ENCODE assay signal across 9 cellular contexts in the genomic region with DNA sequence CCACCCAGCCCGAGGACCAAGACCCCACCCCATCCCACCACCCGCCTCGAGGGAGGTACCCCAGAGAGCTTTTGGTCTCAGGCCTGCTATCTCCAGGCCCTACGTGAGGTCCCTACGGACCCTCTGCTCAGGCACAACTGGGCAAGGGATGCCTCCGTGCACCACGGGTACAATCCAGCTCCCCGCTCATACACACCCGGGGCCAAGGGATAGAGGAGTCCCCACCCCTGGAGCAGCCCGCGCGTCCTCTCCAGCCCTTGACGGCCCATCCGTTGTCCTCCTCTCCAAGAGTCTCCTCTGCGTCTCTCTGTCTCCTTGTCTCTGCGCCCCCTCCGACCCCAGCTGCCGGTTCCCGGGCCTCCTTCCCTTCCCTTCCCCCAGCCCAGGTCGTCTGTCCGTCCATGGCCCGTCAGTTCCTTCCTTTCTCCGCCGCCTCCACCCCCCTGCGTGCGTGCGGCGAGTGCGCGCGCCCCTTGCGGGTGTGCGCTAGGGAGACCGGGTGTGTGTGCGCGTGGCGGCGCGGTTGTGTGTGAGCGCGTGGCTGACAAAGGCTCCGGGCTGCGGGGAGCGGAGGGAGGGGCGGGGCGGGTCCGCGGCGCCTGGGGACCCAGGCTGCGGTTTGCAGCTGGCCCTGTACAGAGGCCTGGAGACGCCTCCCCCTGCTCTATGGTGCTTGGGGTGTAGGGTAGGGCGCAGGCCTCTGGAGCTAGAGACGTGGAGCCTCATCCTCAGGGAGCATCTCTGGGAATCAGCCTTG. TPM values are rescaled to one million over a fixed set of nuclear protein-coding genes. Genes with fewer than 3 reads are reported as not detected.
DNase-seq lines count a peak whose midpoint lies in the region; ATAC-seq and TF ChIP-seq lines count a peak whose summit lies in the region.
"Had no signal": no experiment of that assay in that cellular context is flagged by ENCODE, and none has a peak within 500 bp of the region (broad histone marks: within the 10 kb centered on the region; RNA-seq: fewer than 3 reads in every experiment).

No MANE protein-coding gene starts in this region.

- peak overlapping the region; percentile 96 for H3K4me2 ChIP-seq in neural cell (ENCODE audit: low read length)

- DNase-seq in NCI-H1417 (lab: John Stamatoyannopoulos, UW) (peak in 2 of 3 experiments; percentile 35 to 48), NCI-H1417 treated with DMSO at 0.1 percent for 48 hours (lab: John Stamatoyannopoulos, UW) (no peak), T-helper 17 cell (no peak), erythroblast (lab: John Stamatoyannopoulos, UW) (peak; percentile 14 to 17), foreskin melanocyte (no peak), MG63 (no peak)

- H3K36me3 Mint-ChIP-seq in T-helper 17 cell (ENCODE audit: low read depth), result peaks cover 4% of the 10 kb centered on the region

- H3K27me3 ChIP-seq in neural cell (ENCODE audit: insufficient read depth, low read depth, low read length) (peaks cover 11% of the 10 kb centered on the region), MG63 (peaks cover 4% of the 10 kb centered on the region)

- peak overlapping the region; percentile 90 for H3K4me3 Mint-ChIP-seq in T-helper 17 cell

- no peak overlapping the region for H3K27ac Mint-ChIP-seq in T-helper 17 cell

- peaks cover 11% of the 10 kb centered on the region for H3K79me2 ChIP-seq in neural cell (replicated peaks; ENCODE audit: insufficient read depth, low read length)

- H3K36me3 ChIP-seq in neural cell (ENCODE audit: insufficient read depth, low read length) (no peaks in the 10 kb centered on the region), MG63 (no peaks in the 10 kb centered on the region)

- peaks cover 4% of the 10 kb centered on the region for H3F3A ChIP-seq in neural cell (ENCODE audit: insufficient read depth, low read length, poor library complexity, severe bottlenecking)

- TF ChIP-seq RAD21 in neural cell (conservative IDR thresholded peaks at IDR 0.05), result no peak

- no peaks in the 10 kb centered on the region for H3K9me3 ChIP-seq in T-helper 17 cell (ENCODE audit: control insufficient read depth, low read length, poor library complexity, severe bottlenecking)
- no peaks in the 10 kb centered on the region for H3K9me3 ChIP-seq in neural cell (ENCODE audit: low read length)
- H3K9me3 ChIP-seq in MG63, result no peaks in the 10 kb centered on the region

- peak overlapping the region; percentile 95 for H3K9ac ChIP-seq in neural cell (ENCODE audit: low read length)

- H4K20me1 ChIP-seq in neural cell (ENCODE audit: insufficient read depth), result no peaks in the 10 kb centered on the region

- peaks cover 22% of the 10 kb centered on the region for H3K4me1 Mint-ChIP-seq in T-helper 17 cell

- H2AFZ ChIP-seq in neural cell (ENCODE audit: low read depth, low read length), result peak overlapping the region; percentile 75

- ATAC-seq in T-helper 17 cell (peak; percentile 22), GM21717 (IDR thresholded peaks at IDR 0.05; ENCODE audit: unreplicated experiment) (no peak)

- TF ChIP-seq EP300 in neural cell (conservative IDR thresholded peaks at IDR 0.05; ENCODE audit: poor library complexity, severe bottlenecking), result peak; percentile 12

- peak overlapping the region; percentile 81 for H3K27ac ChIP-seq in neural cell (ENCODE audit: low read length)

- TF ChIP-seq CTCF in neural cell (IDR thresholded peaks at IDR 0.05; ENCODE audit: poor library complexity, severe bottlenecking), result peak; percentile 36

- H3K27me3 Mint-ChIP-seq in T-helper 17 cell, result peaks cover 35% of the 10 kb centered on the region

- H3K9me2 ChIP-seq in neural cell (ENCODE audit: insufficient read depth, low read length), result no peaks in the 10 kb centered on the region

- H3K4me3 ChIP-seq in neural cell (ENCODE audit: low read length), result peak overlapping the region; percentile 97
- H3K4me3 ChIP-seq in MG63, result no peak overlapping the region

- TF ChIP-seq POLR2A in erythroblast (IDR thresholded peaks at IDR 0.05; ENCODE audit: low read length), result no peak

TF ChIP-seq in neural cell, 6 proteins besides CTCF, POLR2A, EP300 and RAD21:
- TF ChIP-seq REST (IDR thresholded peaks at IDR 0.05; ENCODE audit: borderline replicate concordance) (peak; percentile 82), TAF1 (IDR thresholded peaks at IDR 0.05; ENCODE audit: low read depth) (no peak), POLR2AphosphoS5 (IDR thresholded peaks at IDR 0.05) (peak; percentile 92), MXI1 (conservative IDR thresholded peaks at IDR 0.05; ENCODE audit: poor library complexity, severe bottlenecking) (peak; percentile 89)

RNA-seq across cellular contexts. Expression of gene SPNS2, which starts 0.9 kb away (rescaled TPM):
- under 1 TPM; 0.22 to 0.73 TPM for total RNA-seq in T-helper 17 cell
- 39.7 and 57.5 TPM in 2 replicates for polyA plus RNA-seq in neural cell
- polyA minus RNA-seq in neural cell, result 29.3 and 36.8 TPM in 2 replicates
- 0.22 and 4.2 TPM in 2 replicates for total RNA-seq in MG63 (2014; rRNA removed; shearing (Covaris generic); ENCODE audit: low replicate concordance)
- polyA plus RNA-seq: AG04450 had no signal

RNA-seq across cellular contexts. Expression of gene MYBBP1A, which starts 55.6 kb away (rescaled TPM):
- total RNA-seq in T-helper 17 cell, result 10 to 100 TPM; 63.8 to 64.4 TPM
- 15.6 and 21.0 TPM in 2 replicates for polyA plus RNA-seq in neural cell
- polyA minus RNA-seq in neural cell, result 24.3 and 33.1 TPM in 2 replicates
- total RNA-seq in MG63 (2014; rRNA removed; shearing (Covaris generic); ENCODE audit: low replicate concordance), result 34.0 and 63.2 TPM in 2 replicates

Comparison
In these comparisons a context has a peak if more than half of its experiments do, and no peak if none do; other contexts are left out.
1. DNase-seq: peak in NCI-H1417 (2 of 3) and erythroblast (2 of 2); none in NCI-H1417 treated with DMSO at 0.1 percent for 48 hours (single experiment), T-helper 17 cell (0 of 3), foreskin melanocyte (single experiment) and MG63 (single experiment).